Comparison of ENCODE assay signal across 15 cellular contexts in the genomic region with DNA sequence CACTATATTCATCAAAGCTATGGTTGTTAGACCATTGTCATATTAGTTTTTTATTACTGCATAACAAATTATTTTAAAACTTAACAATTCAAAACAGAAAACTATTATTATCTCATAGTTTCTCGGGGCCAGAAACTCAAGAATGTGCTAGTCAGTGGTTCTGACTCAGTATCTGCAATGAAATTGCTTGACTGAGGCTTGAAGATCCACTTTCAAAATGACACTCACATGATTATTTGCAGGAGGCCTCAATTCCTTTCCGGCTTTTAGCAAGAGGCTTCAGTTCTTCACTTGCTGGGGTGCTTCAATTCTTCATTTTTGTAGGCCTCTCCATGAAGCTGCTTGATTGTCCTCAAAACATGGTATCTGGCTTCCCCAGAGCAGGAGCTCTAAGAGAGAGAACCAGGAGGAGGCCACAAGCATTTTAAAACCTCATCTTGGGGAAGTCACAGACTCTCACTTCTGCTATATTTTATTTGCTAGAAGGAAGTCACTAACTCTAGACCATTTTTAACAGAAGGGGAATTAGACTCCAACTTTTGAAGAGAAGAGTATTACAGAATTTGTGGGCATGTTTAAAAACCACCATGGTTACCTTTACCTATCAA.
A peak's percentile ranks its signal among the peaks of the same experiment; 100 is the strongest.
DNase-seq lines count a peak whose midpoint lies in the region; ATAC-seq, FAIRE-seq and TF ChIP-seq lines count a peak whose summit lies in the region.
"Had no signal": no experiment of that assay in that cellular context is flagged by ENCODE, and none has a peak within 500 bp of the region (broad histone marks: within the 10 kb centered on the region; RNA-seq: fewer than 3 reads in every experiment).

No MANE protein-coding gene starts in this region.

- no peaks in the 10 kb centered on the region for H3K79me2 ChIP-seq in GM12878 (ENCODE audit: control insufficient read depth, insufficient read depth, low read length)

- H3K4me2 ChIP-seq in GM12878 (ENCODE audit: control insufficient read depth, insufficient read depth), result peak overlapping the region; percentile 5

- H3K4me1 ChIP-seq in GM12878 (ENCODE audit: control insufficient read depth, insufficient read depth, low read length) (peaks cover 23% of the 10 kb centered on the region), esophagus muscularis mucosa (peaks cover 0 to 17% (median 11%) of the 10 kb centered on the region in 4 donors)
- H3K4me1 ChIP-seq: upper lobe of left lung had no signal

- H3K9ac ChIP-seq in GM12878 (ENCODE audit: control insufficient read depth, insufficient read depth, low read length), result no peak overlapping the region

- no peak for TF ChIP-seq POLR2A in GM12878 (IDR thresholded peaks at IDR 0.05; ENCODE audit: low read depth, low read length)
- TF ChIP-seq POLR2A in esophagus muscularis mucosa (IDR thresholded peaks at IDR 0.05; ENCODE audit: low read depth), result no peak

- DNase-seq in GM12878 (ENCODE audit: low read depth, low spot score) (peak; percentile 9), SHP77 (lab: John Stamatoyannopoulos, UW) (no peak), HuH-7 (ENCODE audit: low spot score) (no peak), esophagus muscularis mucosa (ENCODE audit: extremely low spot score) (no peak), immature natural killer cell (no peak)
- DNase-seq: activated effector memory CD4-positive, alpha-beta T cell treated with Interleukin-2 at 50 U/mL for 16 hours; DMS79; naive thymus-derived CD8-positive, alpha-beta T cell; NCI-H226; T1000; upper lobe of left lung had no signal

- H3K27ac ChIP-seq in GM12878 (ENCODE audit: control insufficient read depth, insufficient read depth) (peak overlapping the region; percentile 61), esophagus muscularis mucosa (replicated peaks in 1 of 4) (no peak overlapping the region)
- H3K27ac ChIP-seq: upper lobe of left lung had no signal

- no peak overlapping the region for H3K4me3 Mint-ChIP-seq in immature natural killer cell
- H3K4me3 Mint-ChIP-seq: dendritic cell treated with granulocyte-macrophage colony-stimulating factor and Interleukin-4, amounts not matched to agents 40 ng/mL and 50 ng/mL, for 4 days; naive thymus-derived CD8-positive, alpha-beta T cell had no signal

- CTCF ChIA-PET in GM12878 (lab: Yijun Ruan, JAX), result no interaction called here

- TF ChIP-seq CTCF in GM12878 (IDR thresholded peaks at IDR 0.05 in 2 of 3, conservative IDR thresholded peaks at IDR 0.05 in 1 of 3; ENCODE audit: control insufficient read depth in 2 of 3, extremely low read depth in 1 of 3, insufficient read depth in 1 of 3, low read depth in 3 of 3, low read length in 3 of 3), result no peak
- TF ChIP-seq CTCF in esophagus muscularis mucosa (IDR thresholded peaks at IDR 0.05), result no peak

- H3K36me3 ChIP-seq in GM12878 (ENCODE audit: control insufficient read depth in 2 of 2, insufficient read depth in 2 of 2, low read length in 1 of 2), result no peaks in the 10 kb centered on the region
- H3K36me3 ChIP-seq in esophagus muscularis mucosa, result no peaks in the 10 kb centered on the region
- H3K36me3 ChIP-seq: upper lobe of left lung had no signal

- no peak for TF ChIP-seq RAD21 in GM12878 (IDR thresholded peaks at IDR 0.05; ENCODE audit: insufficient read depth, low read depth, low read length)

- no peaks in the 10 kb centered on the region for H3K9me3 ChIP-seq in GM12878 (replicated peaks; ENCODE audit: control insufficient read depth, insufficient read depth, low read length)
- no peaks in the 10 kb centered on the region for H3K9me3 ChIP-seq in esophagus muscularis mucosa

- H3K4me1 Mint-ChIP-seq in immature natural killer cell, result no peaks in the 10 kb centered on the region
- H3K4me1 Mint-ChIP-seq: naive thymus-derived CD8-positive, alpha-beta T cell had no signal

- TF ChIP-seq EP300 in GM12878 (IDR thresholded peaks at IDR 0.05; ENCODE audit: borderline replicate concordance in 1 of 2, control insufficient read depth in 1 of 2, low read depth in 2 of 2, low read length in 2 of 2) (no peak), esophagus muscularis mucosa (IDR thresholded peaks at IDR 0.05) (no peak)

- in situ Hi-C loops in GM12878 (cut with MboI), result no loop called here

- 0% methylated on average over 2 of the region's 2 CpGs for WGBS in GM12878 (ENCODE audit: insufficient coverage, insufficient replicate concordance, low lambda C conversion rate, missing lambda C conversion rate)
- WGBS in esophagus muscularis mucosa, result 85% methylated on average over 2 of the region's 2 CpGs

- ATAC-seq in GM18858 (IDR thresholded peaks at IDR 0.05; ENCODE audit: unreplicated experiment), result peak; percentile 66
- peak; percentile 80 for ATAC-seq in GM21717 (IDR thresholded peaks at IDR 0.05; ENCODE audit: unreplicated experiment)
- ATAC-seq in HG03354 (IDR thresholded peaks at IDR 0.05; ENCODE audit: poor library complexity, severe bottlenecking, unreplicated experiment), result peak; percentile 52
- ATAC-seq in GM12878, result peak; percentile 72
- ATAC-seq: naive thymus-derived CD8-positive, alpha-beta T cell had no signal

- FAIRE-seq in GM12878 (lab: Jason Lieb, UNC), result no peak

- H3K27me3 Mint-ChIP-seq in immature natural killer cell (ENCODE audit: low read depth in 3 of 3), result peaks cover 0 to 2% (median 2%) of the 10 kb centered on the region in 3 donors

- POLR2A ChIA-PET in GM12878 (lab: Charles Lee), result no interaction called here

- H3K27me3 ChIP-seq in GM12878 (replicated peaks in 1 of 2; ENCODE audit: control insufficient read depth in 2 of 2, insufficient read depth in 2 of 2, low read length in 1 of 2), result no peaks in the 10 kb centered on the region
- H3K27me3 ChIP-seq in esophagus muscularis mucosa, result no peaks in the 10 kb centered on the region
- H3K27me3 ChIP-seq: upper lobe of left lung had no signal

- no TSS peak for BruUV-seq in GM12878 (replicated peaks; lab: Mats Ljungman, UMichigan)

- H3K9me3 Mint-ChIP-seq in immature natural killer cell, result peaks cover 2 to 22% (median 7%) of the 10 kb centered on the region in 6 donors

- no peaks in the 10 kb centered on the region for H4K20me1 ChIP-seq in GM12878 (ENCODE audit: control insufficient read depth, insufficient read depth)

- SMC1A ChIA-PET in GM12878 (lab: Charles Lee; ENCODE audit: uncharacterized antibody, unreplicated experiment), result no interaction called here

- intact Hi-C loops in GM12878 (cut with micrococcal nuclease; ENCODE audit: unreplicated experiment), result no loop called here
- intact Hi-C loops in esophagus muscularis mucosa (cut with DNase I), result no loop called here

- no peak overlapping the region for H3K4me3 ChIP-seq in GM12878
- H3K4me3 ChIP-seq in esophagus muscularis mucosa, result no peak overlapping the region
- H3K4me3 ChIP-seq: upper lobe of left lung had no signal

- RAD21 ChIA-PET in GM12878 (lab: Charles Lee; ENCODE audit: unreplicated experiment), result no interaction called here

- H3K36me3 Mint-ChIP-seq in immature natural killer cell, result no peaks in the 10 kb centered on the region
- H3K36me3 Mint-ChIP-seq: naive thymus-derived CD8-positive, alpha-beta T cell had no signal

- no peak overlapping the region for H3K27ac Mint-ChIP-seq in immature natural killer cell
- H3K27ac Mint-ChIP-seq: dendritic cell treated with granulocyte-macrophage colony-stimulating factor and Interleukin-4, amounts not matched to agents 40 ng/mL and 50 ng/mL, for 4 days; naive thymus-derived CD8-positive, alpha-beta T cell had no signal

- peak overlapping the region; percentile 38 for H2AFZ ChIP-seq in GM12878 (ENCODE audit: control insufficient read depth, low read depth, low read length)

TF ChIP-seq in GM12878, 131 proteins besides CTCF, POLR2A, EP300 and RAD21 (continues in another document):
- no peak for TF ChIP-seq SREBF2 (IDR thresholded peaks at IDR 0.05; ENCODE audit: low read length)
- peak; percentile 70 for TF ChIP-seq RUNX3 (IDR thresholded peaks at IDR 0.05; ENCODE audit: low read length)
- no peak for TF ChIP-seq TBL1XR1 (IDR thresholded peaks at IDR 0.05; ENCODE audit: low read depth, low read length)
- TF ChIP-seq ETV6 (conservative IDR thresholded peaks at IDR 0.05 in 1 of 2, IDR thresholded peaks at IDR 0.05 in 1 of 2; ENCODE audit: borderline replicate concordance in 1 of 2, low read depth in 1 of 2), result peak in 1 of 2 experiments; percentile 14; a peak in 1 of 4 replicates
- TF ChIP-seq SPI1 (IDR thresholded peaks at IDR 0.05; ENCODE audit: borderline replicate concordance, insufficient read depth, low read depth, low read length), result peak; percentile 84
- TF ChIP-seq, protein P1, sequence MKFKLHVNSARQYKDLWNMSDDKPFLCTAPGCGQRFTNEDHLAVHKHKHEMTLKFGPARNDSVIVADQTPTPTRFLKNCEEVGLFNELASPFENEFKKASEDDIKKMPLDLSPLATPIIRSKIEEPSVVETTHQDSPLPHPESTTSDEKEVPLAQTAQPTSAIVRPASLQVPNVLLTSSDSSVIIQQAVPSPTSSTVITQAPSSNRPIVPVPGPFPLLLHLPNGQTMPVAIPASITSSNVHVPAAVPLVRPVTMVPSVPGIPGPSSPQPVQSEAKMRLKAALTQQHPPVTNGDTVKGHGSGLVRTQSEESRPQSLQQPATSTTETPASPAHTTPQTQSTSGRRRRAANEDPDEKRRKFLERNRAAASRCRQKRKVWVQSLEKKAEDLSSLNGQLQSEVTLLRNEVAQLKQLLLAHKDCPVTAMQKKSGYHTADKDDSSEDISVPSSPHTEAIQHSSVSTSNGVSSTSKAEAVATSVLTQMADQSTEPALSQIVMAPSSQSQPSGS (IDR thresholded peaks at IDR 0.05; ENCODE audit: low read length), result peak; percentile 33; the same call in 1 of the 2 replicates
- TF ChIP-seq ZNF274 (IDR thresholded peaks at IDR 0.05; ENCODE audit: insufficient read depth, insufficient read length), result no peak
- no peak for TF ChIP-seq SUZ12 (IDR thresholded peaks at IDR 0.05; ENCODE audit: unreplicated experiment)
- TF ChIP-seq CBX5 (IDR thresholded peaks at IDR 0.05; ENCODE audit: low read depth), result peak; percentile 31; the same call in 1 of the 2 replicates
- TF ChIP-seq, protein P2, sequence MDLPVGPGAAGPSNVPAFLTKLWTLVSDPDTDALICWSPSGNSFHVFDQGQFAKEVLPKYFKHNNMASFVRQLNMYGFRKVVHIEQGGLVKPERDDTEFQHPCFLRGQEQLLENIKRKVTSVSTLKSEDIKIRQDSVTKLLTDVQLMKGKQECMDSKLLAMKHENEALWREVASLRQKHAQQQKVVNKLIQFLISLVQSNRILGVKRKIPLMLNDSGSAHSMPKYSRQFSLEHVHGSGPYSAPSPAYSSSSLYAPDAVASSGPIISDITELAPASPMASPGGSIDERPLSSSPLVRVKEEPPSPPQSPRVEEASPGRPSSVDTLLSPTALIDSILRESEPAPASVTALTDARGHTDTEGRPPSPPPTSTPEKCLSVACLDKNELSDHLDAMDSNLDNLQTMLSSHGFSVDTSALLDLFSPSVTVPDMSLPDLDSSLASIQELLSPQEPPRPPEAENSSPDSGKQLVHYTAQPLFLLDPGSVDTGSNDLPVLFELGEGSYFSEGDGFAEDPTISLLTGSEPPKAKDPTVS (IDR thresholded peaks at IDR 0.05; ENCODE audit: low read depth, low read length), result no peak
- no peak for TF ChIP-seq POLR2AphosphoS5 (IDR thresholded peaks at IDR 0.05; ENCODE audit: low read length)
- TF ChIP-seq IRF4 (IDR thresholded peaks at IDR 0.05; ENCODE audit: low read depth, low read length), result no peak
- no peak for TF ChIP-seq SUPT20H (IDR thresholded peaks at IDR 0.05; ENCODE audit: borderline replicate concordance, control insufficient read depth, low read depth, low read length)
